In the genomic region with DNA sequence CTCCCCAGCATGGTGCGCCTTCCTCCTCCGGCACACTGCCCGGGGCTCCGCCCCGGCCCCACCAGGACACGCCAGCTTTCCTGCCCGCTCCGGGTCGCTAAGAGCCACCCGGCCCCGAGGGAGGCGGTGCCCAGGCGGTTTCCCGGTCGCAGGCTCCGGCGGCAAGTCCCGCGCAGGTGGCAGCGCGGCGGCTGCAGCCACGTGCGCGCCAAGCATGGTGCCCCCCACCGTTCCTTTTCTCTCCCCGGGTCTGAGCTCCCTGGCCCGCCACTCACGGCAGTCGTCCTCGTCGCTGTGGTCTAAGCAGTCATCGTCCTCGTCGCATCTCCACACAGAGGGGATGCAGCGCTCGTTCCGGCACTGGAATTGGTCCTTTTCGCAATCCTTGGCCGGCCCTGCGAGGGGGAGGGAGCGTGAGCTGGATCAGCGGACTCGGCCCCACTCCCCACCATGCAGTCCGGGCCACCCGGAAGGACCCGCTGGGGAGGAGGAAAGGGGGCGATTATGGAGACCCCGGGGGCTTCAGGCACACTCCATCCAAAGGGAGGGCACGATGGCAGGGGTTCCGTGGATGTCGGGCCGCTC, we compare ENCODE assay signal across 8 cellular contexts. TPM values are rescaled to one million over a fixed set of nuclear protein-coding genes. Genes with fewer than 3 reads are reported as not detected.
DNase-seq lines count a peak whose midpoint lies in the region; ATAC-seq and TF ChIP-seq lines count a peak whose summit lies in the region.

No MANE protein-coding gene starts in this region.

- no peak for TF ChIP-seq POLR2A in prostate gland (IDR thresholded peaks at IDR 0.05)

- peaks cover 7% of the 10 kb centered on the region for H3K4me1 ChIP-seq in HAP-1
- peaks cover 18% of the 10 kb centered on the region for H3K4me1 ChIP-seq in Loucy (ENCODE audit: insufficient read depth, low read length, poor library complexity, severe bottlenecking)
- H3K4me1 ChIP-seq in foreskin keratinocyte, result peaks cover 10% of the 10 kb centered on the region
- peaks cover 6% of the 10 kb centered on the region for H3K4me1 ChIP-seq in prostate gland (replicated peaks)

- ATAC-seq in foreskin keratinocyte, result peak; percentile 40

- 0% methylated on average over 52 of the region's 53 CpGs for WGBS in prostate gland

- peak overlapping the region; percentile 86 for H2AFZ ChIP-seq in Loucy (ENCODE audit: low read length)

- in situ Hi-C loops in HAP-1 (cut with MboI; ENCODE audit: low sequenced_read_pairs), result no loop called here

- H3K36me3 Mint-ChIP-seq in activated CD4-positive, alpha-beta memory T cell treated with anti-CD3 and anti-CD28 coated beads for 36 hours, result peaks cover 30% of the 10 kb centered on the region

- no peaks in the 10 kb centered on the region for H3K9me2 ChIP-seq in Loucy (replicated peaks; ENCODE audit: low read depth, low read length)

- CTCF ChIA-PET in activated CD4-positive, alpha-beta memory T cell treated with anti-CD3 and anti-CD28 coated beads for 36 hours (lab: Charles Lee), result interaction anchor here (1.2 to 2.6 kb wide), 6 partner anchors 32 to 86 kb away, joined by 4 to 10 read pairs (median 5); no protein-coding TSS in a partner anchor

- TF ChIP-seq CTCF in Loucy (conservative IDR thresholded peaks at IDR 0.05; ENCODE audit: low read length) (no peak), foreskin keratinocyte (conservative IDR thresholded peaks at IDR 0.05) (no peak), prostate gland (IDR thresholded peaks at IDR 0.05) (no peak)

- H3K27ac ChIP-seq in foreskin keratinocyte (peak overlapping the region; percentile 69), prostate gland (peak overlapping the region in 1 of 2 donors; percentile 48)

- no peaks in the 10 kb centered on the region for H3K27me3 Mint-ChIP-seq in activated CD4-positive, alpha-beta memory T cell treated with anti-CD3 and anti-CD28 coated beads for 36 hours

- intact Hi-C loops in activated CD4-positive, alpha-beta memory T cell treated with anti-CD3 and anti-CD28 coated beads for 36 hours (cut with micrococcal nuclease), result loop anchor here (1.0 to 5.0 kb wide), 7 partner anchors 32 to 726 kb away; partner anchors contain the start of genes CPT2, IFT25, LRRC42 and MAGOH
- intact Hi-C loops in prostate gland (cut with DNase I), result no loop called here
- intact Hi-C loops in head of caudate nucleus (cut with DNase I), result no loop called here

- peak overlapping the region; percentile 92 for H3K9ac ChIP-seq in Loucy (ENCODE audit: low read depth, low read length, poor library complexity, severe bottlenecking)

- peak overlapping the region; percentile 97 for H3K27ac Mint-ChIP-seq in activated CD4-positive, alpha-beta memory T cell treated with anti-CD3 and anti-CD28 coated beads for 36 hours

- peaks cover 34% of the 10 kb centered on the region for H4K20me1 ChIP-seq in Loucy (ENCODE audit: insufficient read depth, low read length, poor library complexity, severe bottlenecking)

- H3K79me2 ChIP-seq in Loucy (ENCODE audit: insufficient read depth, low read length), result peaks cover 52% of the 10 kb centered on the region

- H3K4me3 ChIP-seq in HAP-1 (peak overlapping the region; percentile 93), Loucy (ENCODE audit: low read length, poor library complexity, severe bottlenecking) (peak overlapping the region; percentile 90), prostate gland (peak overlapping the region; percentile 49 to 51)

- POLR2A ChIA-PET in activated CD4-positive, alpha-beta memory T cell treated with anti-CD3 and anti-CD28 coated beads for 36 hours (lab: Charles Lee), result interaction anchor here (0.8 to 2.1 kb wide), 11 partner anchors 8 to 129 kb away, joined by 3 to 8 read pairs (median 4); no protein-coding TSS in a partner anchor

- H3K4me1 Mint-ChIP-seq in activated CD4-positive, alpha-beta memory T cell treated with anti-CD3 and anti-CD28 coated beads for 36 hours (ENCODE audit: low read depth), result peaks cover 23% of the 10 kb centered on the region

- no peaks in the 10 kb centered on the region for H3K27me3 ChIP-seq in HAP-1 (ENCODE audit: low read depth)
- no peaks in the 10 kb centered on the region for H3K27me3 ChIP-seq in Loucy (ENCODE audit: insufficient read depth, low read length, poor library complexity, severe bottlenecking)
- H3K27me3 ChIP-seq in foreskin keratinocyte, result no peaks in the 10 kb centered on the region
- H3K27me3 ChIP-seq in prostate gland (replicated peaks; ENCODE audit: insufficient read depth), result no peaks in the 10 kb centered on the region

- H3K9me3 ChIP-seq in HAP-1 (no peaks in the 10 kb centered on the region), Loucy (ENCODE audit: insufficient read depth, low read depth, low read length) (no peaks in the 10 kb centered on the region), prostate gland (no peaks in the 10 kb centered on the region)

- DNase-seq in activated T-cell treated with anti-CD3 and anti-CD28 coated beads for 24 hours (ENCODE audit: low read depth) (peak; percentile 13), HAP-1 (ENCODE audit: low spot score in 2 of 2) (peak in 1 of 2 experiments; percentile 48), foreskin keratinocyte (peak in 1 of 2 donors; percentile 39), prostate gland (ENCODE audit: low spot score) (no peak), head of caudate nucleus (no peak)
- no peak for DNase-seq in activated T-cell treated with anti-CD3 and anti-CD28 coated beads, Interleukin-2, amount 50 U/mL, for 1 hour
- no peak for DNase-seq in activated CD4-positive, alpha-beta memory T cell treated with anti-CD3 and anti-CD28 coated beads for 36 hours

- H3K4me2 ChIP-seq in Loucy (ENCODE audit: low read depth, low read length, poor library complexity, severe bottlenecking), result peak overlapping the region; percentile 89

- H3K4me3 Mint-ChIP-seq in activated CD4-positive, alpha-beta memory T cell treated with anti-CD3 and anti-CD28 coated beads for 36 hours, result peak overlapping the region; percentile 95

- peaks cover 42% of the 10 kb centered on the region for H3K36me3 ChIP-seq in HAP-1 (replicated peaks)
- no peaks in the 10 kb centered on the region; the same call in 1 of the 2 replicates for H3K36me3 ChIP-seq in Loucy (ENCODE audit: insufficient read depth, low read length)
- H3K36me3 ChIP-seq in prostate gland, result no peaks in the 10 kb centered on the region

- H3K9me3 Mint-ChIP-seq in activated CD4-positive, alpha-beta memory T cell treated with anti-CD3 and anti-CD28 coated beads for 36 hours, result no peaks in the 10 kb centered on the region

- no peaks in the 10 kb centered on the region for H3F3A ChIP-seq in Loucy (ENCODE audit: low read depth)

RNA-seq across cellular contexts. Expression of gene LRP8, which starts 1.2 kb away (rescaled TPM):
- total RNA-seq in activated CD4-positive, alpha-beta memory T cell treated with anti-CD3 and anti-CD28 coated beads for 36 hours, result 10 to 100 TPM; 38.6 to 38.8 TPM
- total RNA-seq in foreskin keratinocyte (30.5 and 38.9 TPM in 2 replicates), prostate gland (100 to 1,000 TPM in 1 of 2 donors, 1 to 10 TPM in 1; 6.7 to 130 TPM)
- polyA plus RNA-seq in foreskin keratinocyte, result 7.3 and 10.7 TPM in 2 replicates
